9 cellular contexts compared by ENCODE assay signal in the genomic region with DNA sequence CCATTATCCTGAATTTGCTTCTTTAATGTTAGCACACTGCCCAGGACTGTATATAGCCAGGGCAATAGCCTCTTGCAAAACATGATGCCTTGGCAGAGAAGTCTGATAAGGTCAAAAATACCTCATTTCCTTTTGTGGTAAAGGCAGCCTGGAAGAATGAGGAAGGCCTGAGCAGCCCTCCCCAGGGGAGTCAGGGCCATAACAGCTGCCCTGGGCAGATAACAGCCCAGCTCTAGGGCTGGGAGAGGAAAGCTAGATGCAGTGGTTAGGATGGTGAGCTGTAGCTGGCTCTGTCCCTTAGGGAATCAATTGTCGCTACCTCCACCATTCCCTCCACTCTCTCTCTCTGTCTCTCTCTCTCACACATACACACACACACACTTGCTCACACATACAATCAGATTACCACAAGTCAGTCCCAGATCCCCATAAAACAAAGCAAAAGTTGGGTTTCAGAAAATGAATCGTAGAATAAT. TPM values are rescaled to one million over a fixed set of nuclear protein-coding genes. Genes with fewer than 3 reads are reported as not detected.
DNase-seq lines count a peak whose midpoint lies in the region; ATAC-seq and TF ChIP-seq lines count a peak whose summit lies in the region.
"Had no signal": no experiment of that assay in that cellular context is flagged by ENCODE, and none has a peak within 500 bp of the region (broad histone marks: within the 10 kb centered on the region; RNA-seq: fewer than 3 reads in every experiment).

No MANE protein-coding gene starts in this region.

- no peaks in the 10 kb centered on the region for H3K36me3 ChIP-seq in BE2C
- no peaks in the 10 kb centered on the region for H3K36me3 ChIP-seq in left lung
- no peaks in the 10 kb centered on the region for H3K36me3 ChIP-seq in ascending aorta
- H3K36me3 ChIP-seq: esophagus muscularis mucosa had no signal

- peak overlapping the region; percentile 23 for H3K27ac Mint-ChIP-seq in activated naive CD8-positive, alpha-beta T cell treated with anti-CD3 and anti-CD28 coated beads for 36 hours
- no peak overlapping the region for H3K27ac Mint-ChIP-seq in activated CD4-positive, alpha-beta memory T cell treated with anti-CD3 and anti-CD28 coated beads for 36 hours

- H3K27me3 Mint-ChIP-seq in activated naive CD8-positive, alpha-beta T cell treated with anti-CD3 and anti-CD28 coated beads for 36 hours, result no peaks in the 10 kb centered on the region
- H3K27me3 Mint-ChIP-seq in activated CD4-positive, alpha-beta memory T cell treated with anti-CD3 and anti-CD28 coated beads for 36 hours, result no peaks in the 10 kb centered on the region

- CTCF ChIA-PET in activated CD4-positive, alpha-beta memory T cell treated with anti-CD3 and anti-CD28 coated beads for 36 hours (lab: Charles Lee), result no interaction called here

- POLR2A ChIA-PET in activated CD4-positive, alpha-beta memory T cell treated with anti-CD3 and anti-CD28 coated beads for 36 hours (lab: Charles Lee), result no interaction called here

- ATAC-seq in left lung, result peak; percentile 46
- ATAC-seq in GM19023 (IDR thresholded peaks at IDR 0.05; ENCODE audit: unreplicated experiment), result no peak

- no peak for TF ChIP-seq CTCF in BE2C (IDR thresholded peaks at IDR 0.05; ENCODE audit: low read depth, low read length)
- no peak for TF ChIP-seq CTCF in left lung (IDR thresholded peaks at IDR 0.05)
- no peak for TF ChIP-seq CTCF in ascending aorta (IDR thresholded peaks at IDR 0.05)

- H3K4me1 Mint-ChIP-seq in activated naive CD8-positive, alpha-beta T cell treated with anti-CD3 and anti-CD28 coated beads for 36 hours, result peaks cover 15% of the 10 kb centered on the region
- peaks cover 16% of the 10 kb centered on the region for H3K4me1 Mint-ChIP-seq in activated CD4-positive, alpha-beta memory T cell treated with anti-CD3 and anti-CD28 coated beads for 36 hours (ENCODE audit: low read depth)

- DNase-seq in BE2C (peak; percentile 82), HuH-7.5 (ENCODE audit: low spot score) (peak; percentile 2), left lung (no peak), ascending aorta (ENCODE audit: low spot score in 2 of 2) (no peak), G401 (ENCODE audit: low spot score) (no peak)
- DNase-seq in activated naive CD8-positive, alpha-beta T cell treated with anti-CD3 and anti-CD28 coated beads for 36 hours, result no peak
- no peak for DNase-seq in activated CD4-positive, alpha-beta memory T cell treated with anti-CD3 and anti-CD28 coated beads for 36 hours

- intact Hi-C loops in left lung (cut with DNase I) (no loop called here), ascending aorta (cut with DNase I) (no loop called here)
- intact Hi-C loops in activated CD4-positive, alpha-beta memory T cell treated with anti-CD3 and anti-CD28 coated beads for 36 hours (cut with micrococcal nuclease), result no loop called here

- H3K4me3 ChIP-seq in BE2C (ENCODE audit: low read depth, low read length) (no peak overlapping the region), left lung (no peak overlapping the region), ascending aorta (no peak overlapping the region)
- H3K4me3 ChIP-seq: esophagus muscularis mucosa had no signal

- no peak overlapping the region for H3K27ac ChIP-seq in left lung
- H3K27ac ChIP-seq in ascending aorta, result no peak overlapping the region
- H3K27ac ChIP-seq: esophagus muscularis mucosa had no signal

- peaks cover 2% of the 10 kb centered on the region for H3K9me3 Mint-ChIP-seq in activated naive CD8-positive, alpha-beta T cell treated with anti-CD3 and anti-CD28 coated beads for 36 hours
- no peaks in the 10 kb centered on the region for H3K9me3 Mint-ChIP-seq in activated CD4-positive, alpha-beta memory T cell treated with anti-CD3 and anti-CD28 coated beads for 36 hours

- no peaks in the 10 kb centered on the region for H3K27me3 ChIP-seq in BE2C
- H3K27me3 ChIP-seq in left lung, result no peaks in the 10 kb centered on the region
- no peaks in the 10 kb centered on the region for H3K27me3 ChIP-seq in ascending aorta
- H3K27me3 ChIP-seq: esophagus muscularis mucosa had no signal

- H3K4me1 ChIP-seq in BE2C (peaks cover 11% of the 10 kb centered on the region), left lung (peaks cover 0 to 6% of the 10 kb centered on the region in 2 donors), ascending aorta (no peaks in the 10 kb centered on the region)

- H3K9me3 ChIP-seq in BE2C (no peaks in the 10 kb centered on the region), left lung (no peaks in the 10 kb centered on the region), ascending aorta (no peaks in the 10 kb centered on the region)

- no peak overlapping the region for H3K4me3 Mint-ChIP-seq in activated naive CD8-positive, alpha-beta T cell treated with anti-CD3 and anti-CD28 coated beads for 36 hours
- no peak overlapping the region for H3K4me3 Mint-ChIP-seq in activated CD4-positive, alpha-beta memory T cell treated with anti-CD3 and anti-CD28 coated beads for 36 hours

- H3K36me3 Mint-ChIP-seq in activated naive CD8-positive, alpha-beta T cell treated with anti-CD3 and anti-CD28 coated beads for 36 hours, result no peaks in the 10 kb centered on the region
- no peaks in the 10 kb centered on the region for H3K36me3 Mint-ChIP-seq in activated CD4-positive, alpha-beta memory T cell treated with anti-CD3 and anti-CD28 coated beads for 36 hours

- in situ Hi-C loops in G401 (cut with HindIII; ENCODE audit: low sequenced_read_pairs), result no loop called here

RNA-seq across cellular contexts. Expression of a gene that starts 29.2 kb away (rescaled TPM):
- polyA plus RNA-seq in BE2C (2012; ENCODE audit: insufficient read depth, insufficient read length, low read depth), result 0.23 TPM
- under 1 TPM; 0.25 to 0.34 TPM for total RNA-seq in activated naive CD8-positive, alpha-beta T cell treated with anti-CD3 and anti-CD28 coated beads for 36 hours
- total RNA-seq in left lung, result 1 to 10 TPM in 1 of 2 donors, under 1 TPM in 1; 0.85 to 1.6 TPM
- total RNA-seq in ascending aorta, result not detected
- not detected in 2 replicates for total RNA-seq in G401 (2014; rRNA removed; shearing (Covaris generic))
- under 1 TPM; 0.24 to 0.58 TPM for total RNA-seq in activated CD4-positive, alpha-beta memory T cell treated with anti-CD3 and anti-CD28 coated beads for 36 hours

Comparison
In these comparisons a context has a peak if more than half of its experiments do, and no peak if none do; other contexts are left out.
1. DNase-seq: peak in BE2C (single experiment) and HuH-7.5 (single experiment); none in activated naive CD8-positive, alpha-beta T cell treated with anti-CD3 and anti-CD28 coated beads for 36 hours (single experiment), left lung (0 of 2), ascending aorta (0 of 2), G401 (single experiment) and activated CD4-positive, alpha-beta memory T cell treated with anti-CD3 and anti-CD28 coated beads for 36 hours (single experiment).